9 cellular contexts compared by ENCODE assay signal in the genomic region with DNA sequence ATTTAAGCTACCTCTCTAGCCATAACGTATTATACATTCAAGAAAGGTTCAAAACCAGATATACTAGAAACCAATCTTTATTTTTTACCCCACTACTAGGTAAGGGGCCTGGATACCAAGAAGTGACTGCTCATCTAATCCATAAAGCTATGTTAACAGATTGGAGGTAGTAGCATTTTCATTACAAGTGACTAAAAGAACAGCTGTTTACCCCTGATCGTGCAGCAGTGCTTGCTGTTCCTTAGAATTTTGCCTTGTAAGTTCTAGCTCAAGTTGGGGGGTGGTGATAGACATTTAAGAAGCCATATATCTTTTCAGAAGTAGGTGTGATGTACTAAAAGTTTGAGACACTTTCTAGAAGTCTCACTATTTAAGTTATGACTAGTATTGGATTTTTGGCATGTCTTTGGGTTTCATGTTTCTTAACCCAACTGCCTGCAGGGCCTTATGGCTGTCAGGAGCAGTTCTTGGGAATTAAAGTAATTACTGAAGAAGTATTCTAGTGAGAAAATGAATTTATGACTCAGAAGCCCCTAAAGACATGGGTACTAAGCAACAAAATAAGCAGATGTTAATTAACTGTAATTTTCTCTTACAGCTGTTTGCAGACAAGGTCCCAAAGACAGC. TPM values are rescaled to one million over a fixed set of nuclear protein-coding genes. Genes with fewer than 3 reads are reported as not detected.
DNase-seq lines count a peak whose midpoint lies in the region; ATAC-seq and TF ChIP-seq lines count a peak whose summit lies in the region.
"Had no signal": no experiment of that assay in that cellular context is flagged by ENCODE, and none has a peak within 500 bp of the region (broad histone marks: within the 10 kb centered on the region; RNA-seq: fewer than 3 reads in every experiment).

No MANE protein-coding gene starts in this region.

- H3K4me1 Mint-ChIP-seq in activated CD4-positive, alpha-beta T cell treated with anti-CD3 and anti-CD28 coated beads, Interleukin-2, amount 10 ng/mL, durations not matched to agents 24 days and 14 days = peaks cover 31% of the 10 kb centered on the region
- H3K4me1 Mint-ChIP-seq in activated CD8-positive, alpha-beta T cell treated with anti-CD3 and anti-CD28 coated beads for 36 hours (ENCODE audit: low read depth) = peaks cover 31% of the 10 kb centered on the region

- peaks cover 46% of the 10 kb centered on the region for H4K20me1 ChIP-seq in hepatocyte (ENCODE audit: insufficient read depth, poor library complexity, severe bottlenecking)

- H3K27ac ChIP-seq in hepatocyte (peak overlapping the region; percentile 100), stomach (peak overlapping the region in 3 of 5 donors; percentile 98 to 99 (median 99))

- CTCF ChIA-PET in activated CD8-positive, alpha-beta T cell treated with anti-CD3 and anti-CD28 coated beads for 36 hours (lab: Charles Lee) = interaction anchor here (0.7 to 1.8 kb wide), 9 partner anchors 17 to 233 kb away, joined by 3 to 13 read pairs (median 4); a partner anchor contains a TSS

- peak overlapping the region; percentile 75 for H3K27ac Mint-ChIP-seq in activated CD4-positive, alpha-beta T cell treated with anti-CD3 and anti-CD28 coated beads, Interleukin-2, amount 10 ng/mL, durations not matched to agents 24 days and 14 days
- H3K27ac Mint-ChIP-seq in activated CD8-positive, alpha-beta T cell treated with anti-CD3 and anti-CD28 coated beads for 36 hours = peak overlapping the region; percentile 99

- ATAC-seq in activated CD8-positive, alpha-beta T cell treated with anti-CD3 and anti-CD28 coated beads for 36 hours = no peak
- no peak for ATAC-seq in GM19023 (IDR thresholded peaks at IDR 0.05; ENCODE audit: unreplicated experiment)
- no peak for ATAC-seq in HG03565 (IDR thresholded peaks at IDR 0.05; ENCODE audit: unreplicated experiment)

- H3K27me3 Mint-ChIP-seq in activated CD4-positive, alpha-beta T cell treated with anti-CD3 and anti-CD28 coated beads, Interleukin-2, amount 10 ng/mL, durations not matched to agents 24 days and 14 days = no peaks in the 10 kb centered on the region
- H3K27me3 Mint-ChIP-seq in activated CD8-positive, alpha-beta T cell treated with anti-CD3 and anti-CD28 coated beads for 36 hours = no peaks in the 10 kb centered on the region

- H3K9me3 ChIP-seq in hepatocyte (ENCODE audit: low read depth) = no peaks in the 10 kb centered on the region
- no peaks in the 10 kb centered on the region for H3K9me3 ChIP-seq in stomach
- H3K9me3 ChIP-seq: ovary had no signal

- peak overlapping the region; percentile 98 for H3K4me3 Mint-ChIP-seq in activated CD4-positive, alpha-beta T cell treated with anti-CD3 and anti-CD28 coated beads, Interleukin-2, amount 10 ng/mL, durations not matched to agents 24 days and 14 days
- H3K4me3 Mint-ChIP-seq in activated CD8-positive, alpha-beta T cell treated with anti-CD3 and anti-CD28 coated beads for 36 hours = peak overlapping the region; percentile 92

- 26% methylated on average over 2 of the region's 2 CpGs for WGBS in hepatocyte (ENCODE audit: low lambda C conversion rate, missing lambda C conversion rate)
- 3 to 11% (median 9%) methylated on average over 2 of the region's 2 CpGs for WGBS in stomach, 5 donors

- no peaks in the 10 kb centered on the region for H3K9me2 ChIP-seq in hepatocyte (replicated peaks; ENCODE audit: insufficient read depth)

- peaks cover 13% of the 10 kb centered on the region for H3K4me1 ChIP-seq in hepatocyte (ENCODE audit: insufficient read depth)
- H3K4me1 ChIP-seq in stomach = peaks cover 21 to 59% (median 31%) of the 10 kb centered on the region in 4 donors

- no peak for DNase-seq in activated CD4-positive, alpha-beta T cell treated with anti-CD3 and anti-CD28 coated beads, Interleukin-2, amount 10 ng/mL, durations not matched to agents 24 days and 14 days
- no peak for DNase-seq in activated CD4-positive, alpha-beta T cell treated with anti-CD3 and anti-CD28 coated beads, Interleukin-2, amount 50 U/mL, for 48 hours
- no peak for DNase-seq in activated CD8-positive, alpha-beta T cell treated with anti-CD3 and anti-CD28 coated beads for 36 hours
- DNase-seq in hepatocyte (ENCODE audit: low spot score) (no peak), stomach (no peak), EL (no peak)
- DNase-seq: ovary had no signal

- no peak for TF ChIP-seq EP300 in stomach (IDR thresholded peaks at IDR 0.05)

- H3K36me3 Mint-ChIP-seq in activated CD4-positive, alpha-beta T cell treated with anti-CD3 and anti-CD28 coated beads, Interleukin-2, amount 10 ng/mL, durations not matched to agents 24 days and 14 days (ENCODE audit: low read depth) = peaks cover 67% of the 10 kb centered on the region
- H3K36me3 Mint-ChIP-seq in activated CD8-positive, alpha-beta T cell treated with anti-CD3 and anti-CD28 coated beads for 36 hours (ENCODE audit: low read depth) = peaks cover 64% of the 10 kb centered on the region

- no peak for TF ChIP-seq CTCF in activated CD8-positive, alpha-beta T cell treated with anti-CD3 and anti-CD28 coated beads for 36 hours (IDR thresholded peaks at IDR 0.05)
- TF ChIP-seq CTCF in hepatocyte (IDR thresholded peaks at IDR 0.05; ENCODE audit: poor library complexity) (no peak), stomach (IDR thresholded peaks at IDR 0.05) (no peak)

- peak overlapping the region; percentile 94 for H3K4me3 ChIP-seq in hepatocyte
- peak overlapping the region in 3 of 4 donors; percentile 80 to 85 (median 81) for H3K4me3 ChIP-seq in stomach

- H3K36me3 ChIP-seq in hepatocyte (replicated peaks; ENCODE audit: insufficient read depth, low read depth) (no peaks in the 10 kb centered on the region), stomach (peaks cover 45 to 53% (median 51%) of the 10 kb centered on the region in 4 donors)
- H3K36me3 ChIP-seq: ovary had no signal

- H2AFZ ChIP-seq in hepatocyte = no peak overlapping the region

- intact Hi-C loops in activated CD4-positive, alpha-beta T cell treated with anti-CD3 and anti-CD28 coated beads, Interleukin-2, amount 10 ng/mL, durations not matched to agents 24 days and 14 days (cut with micrococcal nuclease) = no loop called here
- intact Hi-C loops in activated CD8-positive, alpha-beta T cell treated with anti-CD3 and anti-CD28 coated beads for 36 hours (cut with micrococcal nuclease) = loop anchor here (2.0 kb wide), 1 partner anchor 48 kb away; no protein-coding TSS in a partner anchor
- intact Hi-C loops in stomach (cut with DNase I; ENCODE audit: low total_unique reads) = no loop called here

- POLR2A ChIA-PET in activated CD8-positive, alpha-beta T cell treated with anti-CD3 and anti-CD28 coated beads for 36 hours (lab: Charles Lee) = interaction anchor here (0.7 to 2.8 kb wide), 31 partner anchors 9 to 687 kb away, joined by 3 to 28 read pairs (median 4); a partner anchor contains a TSS

- TF ChIP-seq POLR2A in stomach (IDR thresholded peaks at IDR 0.05) = no peak

- H3K79me2 ChIP-seq in hepatocyte = peaks cover 51% of the 10 kb centered on the region

- H3K4me2 ChIP-seq in hepatocyte = peak overlapping the region; percentile 92

- H3K27me3 ChIP-seq in hepatocyte (no peaks in the 10 kb centered on the region), stomach (no peaks in the 10 kb centered on the region)
- H3K27me3 ChIP-seq: ovary had no signal

- H3K9me3 Mint-ChIP-seq in activated CD4-positive, alpha-beta T cell treated with anti-CD3 and anti-CD28 coated beads, Interleukin-2, amount 10 ng/mL, durations not matched to agents 24 days and 14 days = no peaks in the 10 kb centered on the region
- no peaks in the 10 kb centered on the region for H3K9me3 Mint-ChIP-seq in activated CD8-positive, alpha-beta T cell treated with anti-CD3 and anti-CD28 coated beads for 36 hours

RNA-seq across cellular contexts. Expression of a gene that starts 2.3 kb away (rescaled TPM):
- total RNA-seq in activated CD4-positive, alpha-beta T cell treated with anti-CD3 and anti-CD28 coated beads, Interleukin-2, amount 10 ng/mL, durations not matched to agents 24 days and 14 days = 2,368 and 2,448 TPM in 2 replicates
- 1,000 to 10,000 TPM; 2,824 to 2,882 TPM for total RNA-seq in activated CD8-positive, alpha-beta T cell treated with anti-CD3 and anti-CD28 coated beads for 36 hours
- total RNA-seq in hepatocyte = 2,189 and 2,465 TPM in 2 replicates
- polyA plus RNA-seq in hepatocyte = 2,123 and 2,231 TPM in 2 replicates
- total RNA-seq in stomach = 1,000 to 10,000 TPM in 1 of 5 donors, 100 to 1,000 TPM in 4; 218 to 1,275 (median 564) TPM
- 1,000 to 10,000 TPM; 2,273 to 3,648 (median 2,820) TPM for polyA plus RNA-seq in stomach

RNA-seq across cellular contexts. Expression of a gene that starts 49.1 kb away (rescaled TPM):
- total RNA-seq in activated CD4-positive, alpha-beta T cell treated with anti-CD3 and anti-CD28 coated beads, Interleukin-2, amount 10 ng/mL, durations not matched to agents 24 days and 14 days = 188 and 192 TPM in 2 replicates
- total RNA-seq in activated CD8-positive, alpha-beta T cell treated with anti-CD3 and anti-CD28 coated beads for 36 hours = 100 to 1,000 TPM; 242 to 271 TPM
- total RNA-seq in hepatocyte = 176 and 178 TPM in 2 replicates
- polyA plus RNA-seq in hepatocyte = 132 and 138 TPM in 2 replicates
- total RNA-seq in stomach = 100 to 1,000 TPM in 3 of 5 donors, 10 to 100 TPM in 2; 32.4 to 194 (median 139) TPM
- polyA plus RNA-seq in stomach = 100 to 1,000 TPM in 1 of 3 donors, 10 to 100 TPM in 2; 85.7 to 111 (median 98.0) TPM

RNA-seq across cellular contexts. Expression of a gene that starts 50.1 kb away (rescaled TPM):
- 130 and 133 TPM in 2 replicates for total RNA-seq in activated CD4-positive, alpha-beta T cell treated with anti-CD3 and anti-CD28 coated beads, Interleukin-2, amount 10 ng/mL, durations not matched to agents 24 days and 14 days
- total RNA-seq in activated CD8-positive, alpha-beta T cell treated with anti-CD3 and anti-CD28 coated beads for 36 hours = 100 to 1,000 TPM; 131 to 134 TPM
- total RNA-seq in hepatocyte (6.2 and 10.5 TPM in 2 replicates), stomach (100 to 1,000 TPM in 1 of 5 donors, 10 to 100 TPM in 4; 14.5 to 108 (median 45.1) TPM)
- polyA plus RNA-seq in hepatocyte (37.0 and 39.6 TPM in 2 replicates), stomach (10 to 100 TPM; 18.0 to 32.3 (median 26.8) TPM)
